ENCODE assay signal across 1 cellular context in genomic region chr7:75687246-75688088, GRCh38.
TF ChIP-seq lines count a peak whose summit lies in the region.

No MANE protein-coding gene starts in this region.

TF ChIP-seq in HepG2, 621 proteins besides CTCF, POLR2A, EP300 and RAD21 (continued from another document and continues in another):
- no peak for TF ChIP-seq AFF4 (CRISPR knock-in tag; IDR thresholded peaks at IDR 0.05)
- no peak for TF ChIP-seq ZNF598 (CRISPR knock-in tag; IDR thresholded peaks at IDR 0.05; ENCODE audit: borderline replicate concordance)
- no peak for TF ChIP-seq ZNF552 (CRISPR knock-in tag; IDR thresholded peaks at IDR 0.05; ENCODE audit: borderline replicate concordance)
- TF ChIP-seq, protein P1, sequence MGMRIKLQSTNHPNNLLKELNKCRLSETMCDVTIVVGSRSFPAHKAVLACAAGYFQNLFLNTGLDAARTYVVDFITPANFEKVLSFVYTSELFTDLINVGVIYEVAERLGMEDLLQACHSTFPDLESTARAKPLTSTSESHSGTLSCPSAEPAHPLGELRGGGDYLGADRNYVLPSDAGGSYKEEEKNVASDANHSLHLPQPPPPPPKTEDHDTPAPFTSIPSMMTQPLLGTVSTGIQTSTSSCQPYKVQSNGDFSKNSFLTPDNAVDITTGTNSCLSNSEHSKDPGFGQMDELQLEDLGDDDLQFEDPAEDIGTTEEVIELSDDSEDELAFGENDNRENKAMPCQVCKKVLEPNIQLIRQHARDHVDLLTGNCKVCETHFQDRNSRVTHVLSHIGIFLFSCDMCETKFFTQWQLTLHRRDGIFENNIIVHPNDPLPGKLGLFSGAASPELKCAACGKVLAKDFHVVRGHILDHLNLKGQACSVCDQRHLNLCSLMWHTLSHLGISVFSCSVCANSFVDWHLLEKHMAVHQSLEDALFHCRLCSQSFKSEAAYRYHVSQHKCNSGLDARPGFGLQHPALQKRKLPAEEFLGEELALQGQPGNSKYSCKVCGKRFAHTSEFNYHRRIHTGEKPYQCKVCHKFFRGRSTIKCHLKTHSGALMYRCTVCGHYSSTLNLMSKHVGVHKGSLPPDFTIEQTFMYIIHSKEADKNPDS (CRISPR knock-in tag; IDR thresholded peaks at IDR 0.05): no peak
- TF ChIP-seq, protein P2, sequence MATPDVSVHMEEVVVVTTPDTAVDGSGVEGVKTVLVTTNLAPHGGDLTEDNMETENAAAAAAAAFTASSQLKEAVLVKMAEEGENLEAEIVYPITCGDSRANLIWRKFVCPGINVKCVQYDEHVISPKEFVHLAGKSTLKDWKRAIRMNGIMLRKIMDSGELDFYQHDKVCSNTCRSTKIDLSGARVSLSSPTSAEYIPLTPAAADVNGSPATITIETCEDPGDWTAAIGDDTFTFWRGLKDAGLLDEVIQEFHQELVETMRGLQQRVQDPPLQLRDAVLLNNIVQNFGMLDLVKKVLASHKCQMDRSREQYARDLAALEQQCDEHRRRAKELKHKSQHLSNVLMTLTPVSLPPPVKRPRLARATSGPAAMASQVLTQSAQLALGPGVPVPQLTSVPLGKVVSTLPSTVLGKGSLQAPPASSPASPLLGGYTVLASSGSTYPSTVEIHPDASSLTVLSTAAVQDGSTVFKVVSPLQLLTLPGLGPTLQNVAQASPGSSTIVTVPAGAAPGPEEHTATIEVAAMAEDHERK (CRISPR knock-in tag; IDR thresholded peaks at IDR 0.05; ENCODE audit: low read depth): no peak
- no peak for TF ChIP-seq ZNF280B (CRISPR knock-in tag; IDR thresholded peaks at IDR 0.05; ENCODE audit: borderline replicate concordance)
- no peak for TF ChIP-seq GLI4 (CRISPR knock-in tag; IDR thresholded peaks at IDR 0.05; ENCODE audit: borderline replicate concordance)
- TF ChIP-seq ZNF230 (CRISPR knock-in tag; IDR thresholded peaks at IDR 0.05): 0 out of 2 replicates have a peak, but pooled peaks have one; percentile 16
- peak; percentile 87; the same call in 1 of the 2 replicates for TF ChIP-seq ZNF770 (CRISPR knock-in tag; IDR thresholded peaks at IDR 0.05)
- no peak for TF ChIP-seq CSRNP1 (CRISPR knock-in tag; IDR thresholded peaks at IDR 0.05)
- no peak for TF ChIP-seq CENPBD1 (CRISPR knock-in tag; IDR thresholded peaks at IDR 0.05; ENCODE audit: borderline replicate concordance, low read depth)
- TF ChIP-seq YEATS2 (CRISPR knock-in tag; IDR thresholded peaks at IDR 0.05; ENCODE audit: borderline replicate concordance): no peak
- no peak for TF ChIP-seq CEBPB (IDR thresholded peaks at IDR 0.05; ENCODE audit: borderline replicate concordance, low read depth, low read length)
- TF ChIP-seq, protein P3, sequence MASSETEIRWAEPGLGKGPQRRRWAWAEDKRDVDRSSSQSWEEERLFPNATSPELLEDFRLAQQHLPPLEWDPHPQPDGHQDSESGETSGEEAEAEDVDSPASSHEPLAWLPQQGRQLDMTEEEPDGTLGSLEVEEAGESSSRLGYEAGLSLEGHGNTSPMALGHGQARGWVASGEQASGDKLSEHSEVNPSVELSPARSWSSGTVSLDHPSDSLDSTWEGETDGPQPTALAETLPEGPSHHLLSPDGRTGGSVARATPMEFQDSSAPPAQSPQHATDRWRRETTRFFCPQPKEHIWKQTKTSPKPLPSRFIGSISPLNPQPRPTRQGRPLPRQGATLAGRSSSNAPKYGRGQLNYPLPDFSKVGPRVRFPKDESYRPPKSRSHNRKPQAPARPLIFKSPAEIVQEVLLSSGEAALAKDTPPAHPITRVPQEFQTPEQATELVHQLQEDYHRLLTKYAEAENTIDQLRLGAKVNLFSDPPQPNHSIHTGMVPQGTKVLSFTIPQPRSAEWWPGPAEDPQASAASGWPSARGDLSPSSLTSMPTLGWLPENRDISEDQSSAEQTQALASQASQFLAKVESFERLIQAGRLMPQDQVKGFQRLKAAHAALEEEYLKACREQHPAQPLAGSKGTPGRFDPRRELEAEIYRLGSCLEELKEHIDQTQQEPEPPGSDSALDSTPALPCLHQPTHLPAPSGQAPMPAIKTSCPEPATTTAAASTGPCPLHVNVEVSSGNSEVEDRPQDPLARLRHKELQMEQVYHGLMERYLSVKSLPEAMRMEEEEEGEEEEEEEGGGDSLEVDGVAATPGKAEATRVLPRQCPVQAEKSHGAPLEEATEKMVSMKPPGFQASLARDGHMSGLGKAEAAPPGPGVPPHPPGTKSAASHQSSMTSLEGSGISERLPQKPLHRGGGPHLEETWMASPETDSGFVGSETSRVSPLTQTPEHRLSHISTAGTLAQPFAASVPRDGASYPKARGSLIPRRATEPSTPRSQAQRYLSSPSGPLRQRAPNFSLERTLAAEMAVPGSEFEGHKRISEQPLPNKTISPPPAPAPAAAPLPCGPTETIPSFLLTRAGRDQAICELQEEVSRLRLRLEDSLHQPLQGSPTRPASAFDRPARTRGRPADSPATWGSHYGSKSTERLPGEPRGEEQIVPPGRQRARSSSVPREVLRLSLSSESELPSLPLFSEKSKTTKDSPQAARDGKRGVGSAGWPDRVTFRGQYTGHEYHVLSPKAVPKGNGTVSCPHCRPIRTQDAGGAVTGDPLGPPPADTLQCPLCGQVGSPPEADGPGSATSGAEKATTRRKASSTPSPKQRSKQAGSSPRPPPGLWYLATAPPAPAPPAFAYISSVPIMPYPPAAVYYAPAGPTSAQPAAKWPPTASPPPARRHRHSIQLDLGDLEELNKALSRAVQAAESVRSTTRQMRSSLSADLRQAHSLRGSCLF (CRISPR knock-in tag; IDR thresholded peaks at IDR 0.05; ENCODE audit: borderline replicate concordance): no peak
- TF ChIP-seq ZBTB10 (CRISPR knock-in tag; IDR thresholded peaks at IDR 0.05; ENCODE audit: borderline replicate concordance): no peak
- no peak for TF ChIP-seq ATF4 (CRISPR knock-in tag; IDR thresholded peaks at IDR 0.05)
- no peak for TF ChIP-seq DNMT3B (CRISPR knock-in tag; conservative IDR thresholded peaks at IDR 0.05)
- TF ChIP-seq MEF2D (CRISPR knock-in tag; IDR thresholded peaks at IDR 0.05): no peak
- no peak for TF ChIP-seq ZMAT3 (CRISPR knock-in tag; conservative IDR thresholded peaks at IDR 0.05)
- TF ChIP-seq NKX3-1 (CRISPR knock-in tag; IDR thresholded peaks at IDR 0.05): no peak
